9 cellular contexts compared by ENCODE assay signal in the genomic region with DNA sequence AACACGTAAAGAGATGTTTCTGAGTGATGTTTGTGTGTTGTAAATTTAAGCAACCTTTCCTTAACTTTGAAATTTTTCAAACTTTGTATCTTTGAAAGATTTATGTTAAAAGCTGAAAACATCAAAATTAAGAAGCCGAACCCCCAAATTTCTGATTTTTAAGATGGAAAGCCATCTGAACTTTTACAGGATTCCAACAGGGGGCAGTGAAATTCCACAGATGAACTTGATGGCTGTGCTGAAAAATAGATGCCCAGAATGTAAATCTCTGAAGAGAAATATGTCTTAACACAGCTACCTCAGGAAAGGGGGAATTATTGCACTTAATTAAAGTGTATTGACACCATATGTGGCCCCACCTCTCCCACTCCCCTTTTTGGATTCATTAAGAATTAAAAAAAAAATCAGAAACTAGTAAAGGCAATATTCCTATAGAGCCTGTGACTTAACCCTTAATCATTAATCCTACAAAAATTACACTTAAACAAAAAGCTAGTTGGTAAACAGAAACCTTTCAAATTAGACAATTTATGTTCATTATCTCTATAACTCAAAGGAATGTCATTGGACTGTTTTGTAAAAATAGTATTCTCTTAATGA.
DNase-seq lines count a peak whose midpoint lies in the region; ATAC-seq and TF ChIP-seq lines count a peak whose summit lies in the region.
"Had no signal": no experiment of that assay in that cellular context is flagged by ENCODE, and none has a peak within 500 bp of the region (broad histone marks: within the 10 kb centered on the region; RNA-seq: fewer than 3 reads in every experiment).

No MANE protein-coding gene starts in this region.

- no peaks in the 10 kb centered on the region for H3K36me3 ChIP-seq in breast epithelium

- TF ChIP-seq CTCF in breast epithelium (IDR thresholded peaks at IDR 0.05) = peak; percentile 36 to 71 (median 61)

- H3K9me3 ChIP-seq in breast epithelium = no peaks in the 10 kb centered on the region

- DNase-seq in NCI-H2107 treated with DMSO at 0.1 percent for 48 hours (lab: John Stamatoyannopoulos, UW; ENCODE audit: unreplicated experiment) (peak; percentile 43), NCI-H2107 (lab: John Stamatoyannopoulos, UW) (no peak), NCI-H2081 (lab: John Stamatoyannopoulos, UW) (peak; percentile 57 to 61), breast epithelium (ENCODE audit: low spot score in 2 of 2) (no peak), midbrain (lab: John Stamatoyannopoulos, UW) (peak; percentile 65), T-helper 9 cell (no peak)
- no peak for DNase-seq in stimulated activated CD4-positive, alpha-beta T cell treated with anti-CD3 and anti-CD28 coated beads, Interleukin-4, amount 100 ng/mL, for 24 hours
- no peak for DNase-seq in stimulated activated naive CD8-positive, alpha-beta T cell treated with anti-CD3 and anti-CD28 coated beads, Interleukin-15, Interleukin-2, amounts not matched to agents 100 U/mL and 50 U/mL, for 24 hours
- DNase-seq: CD4-positive, CD25-positive, alpha-beta regulatory T cell had no signal

- H3K4me1 ChIP-seq in breast epithelium = no peaks in the 10 kb centered on the region

- TF ChIP-seq POLR2A in breast epithelium (IDR thresholded peaks at IDR 0.05) = no peak

- no peak overlapping the region for H3K27ac ChIP-seq in breast epithelium

- ATAC-seq in stimulated activated naive CD8-positive, alpha-beta T cell treated with anti-CD3 and anti-CD28 coated beads, Interleukin-15, Interleukin-2, amounts not matched to agents 100 U/mL and 50 U/mL, for 24 hours = no peak

- no peaks in the 10 kb centered on the region for H3K27me3 ChIP-seq in breast epithelium

- intact Hi-C loops in breast epithelium (cut with DNase I; ENCODE audit: low total_unique reads) = no loop called here

- H3K4me3 ChIP-seq in breast epithelium = no peak overlapping the region

Comparison
In these comparisons a context has a peak if more than half of its experiments do, and no peak if none do; other contexts are left out.
1. DNase-seq: peak in NCI-H2107 treated with DMSO at 0.1 percent for 48 hours (single experiment), NCI-H2081 (2 of 2) and midbrain (single experiment); none in NCI-H2107 (single experiment), breast epithelium (0 of 2), stimulated activated CD4-positive, alpha-beta T cell treated with anti-CD3 and anti-CD28 coated beads, Interleukin-4, amount 100 ng/mL, for 24 hours (single experiment), T-helper 9 cell (single experiment) and stimulated activated naive CD8-positive, alpha-beta T cell treated with anti-CD3 and anti-CD28 coated beads, Interleukin-15, Interleukin-2, amounts not matched to agents 100 U/mL and 50 U/mL, for 24 hours (single experiment).